In the genomic region with DNA sequence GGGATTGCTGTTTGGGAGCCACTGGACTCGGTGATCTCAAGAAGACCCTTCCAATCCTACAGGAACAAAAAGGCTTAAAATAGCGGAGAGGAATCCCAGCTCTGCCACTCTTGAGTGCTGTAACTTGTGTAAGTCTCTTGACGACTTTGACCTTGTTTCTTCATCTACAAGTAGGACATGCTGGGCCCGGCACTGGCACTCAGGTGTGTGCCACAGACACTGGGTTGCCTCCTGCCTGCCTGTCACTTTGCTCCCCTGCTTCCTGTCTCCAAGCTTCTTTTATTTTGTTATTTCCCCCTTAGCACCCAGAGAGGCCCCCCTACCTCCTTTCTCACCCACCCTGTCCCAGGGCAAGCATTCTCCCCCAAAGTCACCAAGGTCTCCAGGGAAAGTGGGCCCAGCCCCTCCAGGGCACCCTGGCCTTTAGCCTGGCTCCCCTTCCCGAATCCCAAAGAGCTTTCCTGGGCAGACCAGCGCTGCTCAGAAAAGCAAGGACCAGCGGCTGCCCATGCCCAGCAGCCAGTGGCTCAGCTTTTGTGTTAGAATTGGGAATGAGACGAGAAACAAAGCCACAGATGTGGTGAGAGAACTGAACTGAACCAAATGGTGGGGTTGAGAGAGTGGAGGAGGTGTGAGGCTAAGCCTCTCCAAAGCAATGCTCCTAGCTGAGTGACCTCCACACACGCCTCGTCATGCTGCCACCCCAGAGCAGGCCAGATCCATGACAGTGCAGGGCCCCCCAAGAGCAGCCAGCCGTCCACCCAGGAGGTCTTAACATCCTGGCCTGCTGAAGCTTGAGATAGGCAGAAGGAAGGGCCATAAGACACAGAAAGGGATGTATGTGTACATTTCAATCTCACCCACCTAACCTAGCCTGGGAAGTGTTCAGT, we compare ENCODE assay signal across 18 cellular contexts. TPM values are rescaled to one million over a fixed set of nuclear protein-coding genes. Genes with fewer than 3 reads are reported as not detected.
DNase-seq lines count a peak whose midpoint lies in the region; ATAC-seq and TF ChIP-seq lines count a peak whose summit lies in the region.
"Had no signal": no experiment of that assay in that cellular context is flagged by ENCODE, and none has a peak within 500 bp of the region (broad histone marks: within the 10 kb centered on the region; RNA-seq: fewer than 3 reads in every experiment).

No MANE protein-coding gene starts in this region.

- H3K9me3 ChIP-seq in WERI-Rb-1 (ENCODE audit: severe bottlenecking) = no peaks in the 10 kb centered on the region
- H3K9me3 ChIP-seq: esophagus muscularis mucosa had no signal

- ATAC-seq in natural killer cell treated with Interleukin-12 subunit alpha and Interleukin-12 subunit beta and Interleukin-15 and Interleukin-18, amount 100 ng/mL, for 72 hours = no peak
- ATAC-seq in natural killer cell (no peak), omental fat pad (ENCODE audit: low FRiP score) (no peak)
- ATAC-seq in stimulated activated naive CD8-positive, alpha-beta T cell treated with anti-CD3 and anti-CD28 coated beads, Interleukin-15, amount 100 ng/mL, for 72 hours = no peak

- H3K36me3 Mint-ChIP-seq in natural killer cell treated with Interleukin-12 subunit alpha and Interleukin-12 subunit beta and Interleukin-15 and Interleukin-18, amount 100 ng/mL, for 72 hours = no peaks in the 10 kb centered on the region
- H3K36me3 Mint-ChIP-seq in natural killer cell (no peaks in the 10 kb centered on the region), endothelial cell (ENCODE audit: low read depth, unreplicated experiment) (no peaks in the 10 kb centered on the region)
- H3K36me3 Mint-ChIP-seq: immature natural killer cell had no signal

- no peak overlapping the region for H3K4me3 ChIP-seq in WERI-Rb-1 (ENCODE audit: low read depth, low read length)
- H3K4me3 ChIP-seq: esophagus muscularis mucosa had no signal

- peak; percentile 12 for DNase-seq in natural killer cell treated with Interleukin-12 subunit alpha and Interleukin-12 subunit beta and Interleukin-15 and Interleukin-18, amount 100 ng/mL, for 72 hours (ENCODE audit: low spot score)
- DNase-seq in natural killer cell = no peak
- DNase-seq in endothelial cell (ENCODE audit: low spot score) = no peak
- peak; percentile 17 for DNase-seq in omental fat pad (ENCODE audit: low spot score)
- no peak for DNase-seq in AG08396 (ENCODE audit: low spot score)
- no peak for DNase-seq in WERI-Rb-1
- DNase-seq in DMS114 treated with DMSO at 0.1 percent for 48 hours (lab: John Stamatoyannopoulos, UW; ENCODE audit: unreplicated experiment) = no peak
- DNase-seq in stimulated activated naive CD8-positive, alpha-beta T cell treated with anti-CD3 and anti-CD28 coated beads, Interleukin-15, amount 100 ng/mL, for 72 hours = no peak
- DNase-seq: HCEC 1CT; immature natural killer cell; mesendoderm; NCI-H1436; retina; stimulated activated CD4-positive, alpha-beta T cell treated with anti-CD3 and anti-CD28 coated beads, Interleukin-1b, Interleukin-23, amount 100 ng/mL, for 48 hours; T-helper 1 cell had no signal

- no peaks in the 10 kb centered on the region for H3K36me3 ChIP-seq in WERI-Rb-1
- H3K36me3 ChIP-seq: esophagus muscularis mucosa had no signal

- H3K4me3 Mint-ChIP-seq in natural killer cell treated with Interleukin-12 subunit alpha and Interleukin-12 subunit beta and Interleukin-15 and Interleukin-18, amount 100 ng/mL, for 72 hours = no peak overlapping the region
- H3K4me3 Mint-ChIP-seq in natural killer cell = no peak overlapping the region
- H3K4me3 Mint-ChIP-seq in endothelial cell (ENCODE audit: unreplicated experiment) = peak overlapping the region; percentile 81
- no peak overlapping the region for H3K4me3 Mint-ChIP-seq in stimulated activated naive CD8-positive, alpha-beta T cell treated with anti-CD3 and anti-CD28 coated beads, Interleukin-15, amount 100 ng/mL, for 72 hours
- H3K4me3 Mint-ChIP-seq: dendritic cell treated with granulocyte-macrophage colony-stimulating factor and Interleukin-4, amounts not matched to agents 40 ng/mL and 50 ng/mL, for 4 days; immature natural killer cell had no signal

- intact Hi-C loops in natural killer cell (cut with micrococcal nuclease) = no loop called here

- no peaks in the 10 kb centered on the region for H3K9me3 Mint-ChIP-seq in natural killer cell treated with Interleukin-12 subunit alpha and Interleukin-12 subunit beta and Interleukin-15 and Interleukin-18, amount 100 ng/mL, for 72 hours
- H3K9me3 Mint-ChIP-seq in natural killer cell (no peaks in the 10 kb centered on the region), endothelial cell (ENCODE audit: unreplicated experiment) (no peaks in the 10 kb centered on the region)
- no peaks in the 10 kb centered on the region for H3K9me3 Mint-ChIP-seq in stimulated activated naive CD8-positive, alpha-beta T cell treated with anti-CD3 and anti-CD28 coated beads, Interleukin-15, amount 100 ng/mL, for 72 hours
- H3K9me3 Mint-ChIP-seq: dendritic cell treated with granulocyte-macrophage colony-stimulating factor and Interleukin-4, amounts not matched to agents 40 ng/mL and 50 ng/mL, for 4 days; immature natural killer cell had no signal

- no peak overlapping the region for H3K27ac Mint-ChIP-seq in natural killer cell treated with Interleukin-12 subunit alpha and Interleukin-12 subunit beta and Interleukin-15 and Interleukin-18, amount 100 ng/mL, for 72 hours
- H3K27ac Mint-ChIP-seq in natural killer cell (no peak overlapping the region), endothelial cell (ENCODE audit: unreplicated experiment) (no peak overlapping the region)
- no peak overlapping the region for H3K27ac Mint-ChIP-seq in stimulated activated naive CD8-positive, alpha-beta T cell treated with anti-CD3 and anti-CD28 coated beads, Interleukin-15, amount 100 ng/mL, for 72 hours
- H3K27ac Mint-ChIP-seq: dendritic cell treated with granulocyte-macrophage colony-stimulating factor and Interleukin-4, amounts not matched to agents 40 ng/mL and 50 ng/mL, for 4 days; immature natural killer cell had no signal

- peaks cover 0 to 5% of the 10 kb centered on the region in 2 donors for H3K27me3 Mint-ChIP-seq in natural killer cell treated with Interleukin-12 subunit alpha and Interleukin-12 subunit beta and Interleukin-15 and Interleukin-18, amount 100 ng/mL, for 72 hours
- H3K27me3 Mint-ChIP-seq in natural killer cell (ENCODE audit: low read depth in 2 of 2) (peaks cover 0 to 3% of the 10 kb centered on the region in 2 donors), endothelial cell (ENCODE audit: unreplicated experiment) (peaks cover 3% of the 10 kb centered on the region)
- H3K27me3 Mint-ChIP-seq in stimulated activated naive CD8-positive, alpha-beta T cell treated with anti-CD3 and anti-CD28 coated beads, Interleukin-15, amount 100 ng/mL, for 72 hours = no peaks in the 10 kb centered on the region

- TF ChIP-seq CTCF in natural killer cell (IDR thresholded peaks at IDR 0.05) = no peak
- no peak for TF ChIP-seq CTCF in endothelial cell (IDR thresholded peaks at IDR 0.05; ENCODE audit: unreplicated experiment)
- TF ChIP-seq CTCF in omental fat pad (IDR thresholded peaks at IDR 0.05) = no peak
- TF ChIP-seq CTCF in WERI-Rb-1 (IDR thresholded peaks at IDR 0.05; ENCODE audit: low read depth, low read length) = no peak

- H3K27ac ChIP-seq in WERI-Rb-1 = no peak overlapping the region
- H3K27ac ChIP-seq: esophagus muscularis mucosa had no signal

- H3K4me1 Mint-ChIP-seq in natural killer cell treated with Interleukin-12 subunit alpha and Interleukin-12 subunit beta and Interleukin-15 and Interleukin-18, amount 100 ng/mL, for 72 hours (ENCODE audit: low read depth in 2 of 2) = no peaks in the 10 kb centered on the region
- H3K4me1 Mint-ChIP-seq in natural killer cell = no peaks in the 10 kb centered on the region
- peaks cover 3% of the 10 kb centered on the region for H3K4me1 Mint-ChIP-seq in endothelial cell (ENCODE audit: unreplicated experiment)
- no peaks in the 10 kb centered on the region for H3K4me1 Mint-ChIP-seq in stimulated activated naive CD8-positive, alpha-beta T cell treated with anti-CD3 and anti-CD28 coated beads, Interleukin-15, amount 100 ng/mL, for 72 hours
- H3K4me1 Mint-ChIP-seq: immature natural killer cell had no signal

- H3K27me3 ChIP-seq in WERI-Rb-1 (ENCODE audit: insufficient read depth, low read depth, severe bottlenecking) = no peaks in the 10 kb centered on the region
- H3K27me3 ChIP-seq: esophagus muscularis mucosa had no signal

RNA-seq across cellular contexts. Expression of a gene that starts 4.5 kb away (rescaled TPM):
- total RNA-seq in natural killer cell treated with Interleukin-12 subunit alpha and Interleukin-12 subunit beta and Interleukin-15 and Interleukin-18, amount 100 ng/mL, for 72 hours = not detected
- total RNA-seq in natural killer cell (not detected), endothelial cell (ENCODE audit: unreplicated experiment) (not detected), omental fat pad (1 to 10 TPM; 1.3 to 5.7 (median 3.0) TPM)
- total RNA-seq: LHCN-M2 had no signal

Comparison
In these comparisons a context has a peak if more than half of its experiments do, and no peak if none do; other contexts are left out.
1. DNase-seq: peak in natural killer cell treated with Interleukin-12 subunit alpha and Interleukin-12 subunit beta and Interleukin-15 and Interleukin-18, amount 100 ng/mL, for 72 hours (single experiment) and omental fat pad (single experiment); none in natural killer cell (single experiment), endothelial cell (single experiment), AG08396 (single experiment), WERI-Rb-1 (single experiment), DMS114 treated with DMSO at 0.1 percent for 48 hours (single experiment) and stimulated activated naive CD8-positive, alpha-beta T cell treated with anti-CD3 and anti-CD28 coated beads, Interleukin-15, amount 100 ng/mL, for 72 hours (0 of 2).